8 cellular contexts compared by ENCODE assay signal in genomic region chr6:142537612-142538478, GRCh38.
DNase-seq lines count a peak whose midpoint lies in the region; ATAC-seq and TF ChIP-seq lines count a peak whose summit lies in the region.

No MANE protein-coding gene starts in this region.

- peak; percentile 26 for DNase-seq in stimulated activated CD4-positive, alpha-beta T cell treated with anti-CD3 and anti-CD28 coated beads, Interleukin-1b, Interleukin-23, amount 100 ng/mL, for 48 hours
- DNase-seq in stimulated activated CD4-positive, alpha-beta T cell treated with anti-CD3 and anti-CD28 coated beads, Interleukin-12 subunit alpha, Interleukin-12 subunit beta, amount 100 ng/mL, for 4 hours = no peak
- DNase-seq in NCI-H460 (ENCODE audit: extremely low read depth, low read depth) (peak; percentile 14), erythroblast (lab: John Stamatoyannopoulos, UW) (peak; percentile 28 to 44), NCI-H2227 (lab: John Stamatoyannopoulos, UW; ENCODE audit: unreplicated experiment) (no peak)
- DNase-seq in effector CD4-positive, alpha-beta T cell = no peak

- TF ChIP-seq POLR2A in erythroblast (IDR thresholded peaks at IDR 0.05; ENCODE audit: low read length) = no peak

- no peak for ATAC-seq in GM18861 (IDR thresholded peaks at IDR 0.05; ENCODE audit: unreplicated experiment)
- no peak for ATAC-seq in HG03039 (IDR thresholded peaks at IDR 0.05; ENCODE audit: unreplicated experiment)

Comparison
In these comparisons a context has a peak if more than half of its experiments do, and no peak if none do; other contexts are left out.
1. DNase-seq: peak in stimulated activated CD4-positive, alpha-beta T cell treated with anti-CD3 and anti-CD28 coated beads, Interleukin-1b, Interleukin-23, amount 100 ng/mL, for 48 hours (single experiment), NCI-H460 (single experiment) and erythroblast (2 of 2); none in stimulated activated CD4-positive, alpha-beta T cell treated with anti-CD3 and anti-CD28 coated beads, Interleukin-12 subunit alpha, Interleukin-12 subunit beta, amount 100 ng/mL, for 4 hours (single experiment), effector CD4-positive, alpha-beta T cell (single experiment) and NCI-H2227 (single experiment).